In genomic region chr1:213444224-213444623, GRCh38 we compare ENCODE assay signal across 32 cellular contexts.
"Had no signal": no experiment of that assay in that cellular context is flagged by ENCODE, and none has a peak within 500 bp of the region (broad histone marks: within the 10 kb centered on the region; RNA-seq: fewer than 3 reads in every experiment).

No MANE protein-coding gene starts in this region.

- H3K9me3 ChIP-seq: adrenal gland, body of pancreas, ovary, thoracic aorta, uterus had no signal

- H3K36me3 ChIP-seq: adrenal gland, ovary, thoracic aorta, uterus had no signal

- ATAC-seq: body of pancreas; left colon; sciatic nerve; stimulated activated effector memory CD8-positive, alpha-beta T cell treated with anti-CD3 and anti-CD28 coated beads, Interleukin-12 subunit alpha, Interleukin-12 subunit beta, amount 100 ng/mL, for 72 hours had no signal

- H3K4me3 Mint-ChIP-seq: activated B cell treated with CpG ODN at 0.5 μM for 24 hours; activated naive CD8-positive, alpha-beta T cell treated with anti-CD3 and anti-CD28 coated beads for 36 hours; activated T-cell treated with anti-CD3 and anti-CD28 coated beads, Interleukin-2, amount 50 U/mL, for 72 hours; nephron; stimulated activated effector memory CD8-positive, alpha-beta T cell treated with anti-CD3 and anti-CD28 coated beads, Interleukin-12 subunit alpha, Interleukin-12 subunit beta, amount 100 ng/mL, for 72 hours; stimulated activated naive CD8-positive, alpha-beta T cell treated with anti-CD3 and anti-CD28 coated beads, Interleukin-15, Interleukin-2, amounts not matched to agents 100 ng/mL and 50 ng/mL, for 24 hours; type B pancreatic cell had no signal

- H3K27me3 ChIP-seq: adrenal gland, body of pancreas, ovary, uterus had no signal

- H3K9me3 Mint-ChIP-seq: activated B cell treated with CpG ODN at 0.5 μM for 24 hours; nephron; stimulated activated effector memory CD8-positive, alpha-beta T cell treated with anti-CD3 and anti-CD28 coated beads, Interleukin-12 subunit alpha, Interleukin-12 subunit beta, amount 100 ng/mL, for 72 hours; stimulated activated naive CD8-positive, alpha-beta T cell treated with anti-CD3 and anti-CD28 coated beads, Interleukin-15, Interleukin-2, amounts not matched to agents 100 ng/mL and 50 ng/mL, for 24 hours had no signal

- H3K4me3 ChIP-seq: adrenal gland, body of pancreas, ovary, skin epidermis, thoracic aorta, uterus had no signal

- DNase-seq: activated B cell treated with CpG ODN at 0.5 μM for 24 hours; activated CD4-positive, alpha-beta T cell treated with anti-CD3 and anti-CD28 coated beads, Interleukin-2, amount 50 U/mL, for 1 hour; activated effector memory CD4-positive, alpha-beta T cell treated with Interleukin-2 at 50 U/mL for 16 hours; activated naive CD4-positive, alpha-beta T cell treated with Interleukin-2 at 50 U/mL for 16 hours; activated naive CD8-positive, alpha-beta T cell treated with anti-CD3 and anti-CD28 coated beads for 36 hours; activated T-cell treated with anti-CD3 and anti-CD28 coated beads for 4 hours; activated T-cell treated with anti-CD3 and anti-CD28 coated beads, Interleukin-2, amount 50 U/mL, for 72 hours; adrenal gland; aorta; body of pancreas; dermis blood vessel endothelial cell; effector CD4-positive, alpha-beta T cell; islet precursor cell; left colon; mammary epithelial cell; ovary; retina; stimulated activated CD4-positive, alpha-beta T cell treated with anti-CD3 and anti-CD28 coated beads, Interleukin-12 subunit alpha, Interleukin-12 subunit beta, amount 100 ng/mL, for 4 hours; stimulated activated CD4-positive, alpha-beta T cell treated with anti-CD3 and anti-CD28 coated beads, Interleukin-4, amount 100 ng/mL, for 1 hour; uterus had no signal

- H3K4me1 Mint-ChIP-seq: activated B cell treated with CpG ODN at 0.5 μM for 24 hours; activated naive CD8-positive, alpha-beta T cell treated with anti-CD3 and anti-CD28 coated beads for 36 hours; nephron; stimulated activated effector memory CD8-positive, alpha-beta T cell treated with anti-CD3 and anti-CD28 coated beads, Interleukin-12 subunit alpha, Interleukin-12 subunit beta, amount 100 ng/mL, for 72 hours had no signal

- FAIRE-seq: colon, endometrium, frontal cortex had no signal

- H3K36me3 Mint-ChIP-seq: activated naive CD8-positive, alpha-beta T cell treated with anti-CD3 and anti-CD28 coated beads for 36 hours; stimulated activated effector memory CD8-positive, alpha-beta T cell treated with anti-CD3 and anti-CD28 coated beads, Interleukin-12 subunit alpha, Interleukin-12 subunit beta, amount 100 ng/mL, for 72 hours; type B pancreatic cell had no signal

- H3K27ac ChIP-seq: adrenal gland, body of pancreas, epithelial cell of prostate, ovary, skin epidermis, thoracic aorta, uterus had no signal

- H3K4me1 ChIP-seq: adrenal gland, body of pancreas, uterus had no signal

- H3K27me3 Mint-ChIP-seq: activated B cell treated with CpG ODN at 0.5 μM for 24 hours, type B pancreatic cell had no signal

- H3K27ac Mint-ChIP-seq: activated B cell treated with CpG ODN at 0.5 μM for 24 hours; activated naive CD8-positive, alpha-beta T cell treated with anti-CD3 and anti-CD28 coated beads for 36 hours; activated T-cell treated with anti-CD3 and anti-CD28 coated beads, Interleukin-2, amount 50 U/mL, for 72 hours; nephron; progenitor cell of endocrine pancreas; stimulated activated effector memory CD8-positive, alpha-beta T cell treated with anti-CD3 and anti-CD28 coated beads, Interleukin-12 subunit alpha, Interleukin-12 subunit beta, amount 100 ng/mL, for 72 hours; stimulated activated naive CD8-positive, alpha-beta T cell treated with anti-CD3 and anti-CD28 coated beads, Interleukin-15, Interleukin-2, amounts not matched to agents 100 ng/mL and 50 ng/mL, for 24 hours; type B pancreatic cell had no signal
